In the genomic region with DNA sequence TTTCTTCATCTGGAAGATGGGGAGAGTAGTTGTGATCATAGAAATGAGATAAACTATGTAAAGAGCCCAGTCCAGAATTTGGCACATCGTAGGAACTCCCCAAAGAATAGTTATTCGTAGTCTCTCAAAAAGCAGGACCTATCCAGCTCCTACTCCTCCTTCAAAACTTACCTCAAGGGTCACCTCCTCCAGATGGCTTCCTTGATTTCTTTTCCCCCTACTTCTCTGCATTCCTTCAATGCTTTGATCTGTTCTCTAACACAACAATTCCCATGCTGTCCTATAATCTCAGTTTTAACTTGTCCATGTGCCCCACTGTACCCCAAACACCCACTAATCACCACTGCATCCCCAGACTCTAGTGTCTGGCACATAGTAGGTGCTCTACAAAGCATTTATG, we compare ENCODE assay signal across 10 cellular contexts.
"Had no signal": no experiment of that assay in that cellular context is flagged by ENCODE, and none has a peak within 500 bp of the region (broad histone marks: within the 10 kb centered on the region; RNA-seq: fewer than 3 reads in every experiment).

No MANE protein-coding gene starts in this region.

- H3K27ac ChIP-seq: HL-60, KMS-11 had no signal

- H3K4me2 ChIP-seq: GM23338, KMS-11 had no signal

- ATAC-seq: GM23338 had no signal

- H2AFZ ChIP-seq: GM23338 had no signal

- H3K4me3 ChIP-seq: GM23338 had no signal

- DNase-seq: H9, HCEC 1CT, HFFc6, IMR-90, KBM-7 had no signal

- FAIRE-seq: H1, H54 had no signal

- H3K9ac ChIP-seq: KMS-11 had no signal
